In genomic region chr4:10694151-10694825, GRCh38 we compare ENCODE assay signal across 23 cellular contexts. TPM values are rescaled to one million over a fixed set of nuclear protein-coding genes. Genes with fewer than 3 reads are reported as not detected.
A peak's percentile ranks its signal among the peaks of the same experiment; 100 is the strongest.
DNase-seq lines count a peak whose midpoint lies in the region; ATAC-seq and TF ChIP-seq lines count a peak whose summit lies in the region.
"Had no signal": no experiment of that assay in that cellular context is flagged by ENCODE, and none has a peak within 500 bp of the region (broad histone marks: within the 10 kb centered on the region; RNA-seq: fewer than 3 reads in every experiment).

No MANE protein-coding gene starts in this region.

- TF ChIP-seq CTCF in PC-3 (conservative IDR thresholded peaks at IDR 0.05; ENCODE audit: low read depth, low read length), result no peak
- no peak for TF ChIP-seq CTCF in spleen (IDR thresholded peaks at IDR 0.05 in 8 of 11, conservative IDR thresholded peaks at IDR 0.05 in 3 of 11)

- TF ChIP-seq POLR2A in spleen (IDR thresholded peaks at IDR 0.05), result no peak

- H3K27ac ChIP-seq in PC-3 (ENCODE audit: low read length) (peak overlapping the region; percentile 90), spleen (no peak overlapping the region)
- H3K27ac ChIP-seq: upper lobe of right lung had no signal

- no TSS peak for BruUV-seq in PC-3 (replicated peaks; lab: Mats Ljungman, UMichigan)

- H4K20me1 ChIP-seq in PC-3 (ENCODE audit: low read length), result no peaks in the 10 kb centered on the region

- no peaks in the 10 kb centered on the region for H3F3A ChIP-seq in PC-3 (ENCODE audit: low read length, unreplicated experiment)

- no peaks in the 10 kb centered on the region for H3K36me3 Mint-ChIP-seq in activated CD4-positive, alpha-beta memory T cell treated with anti-CD3 and anti-CD28 coated beads for 36 hours

- H3K9me2 ChIP-seq in PC-3 (replicated peaks; ENCODE audit: low read length), result no peaks in the 10 kb centered on the region

- no peaks in the 10 kb centered on the region for H3K79me2 ChIP-seq in PC-3 (ENCODE audit: low read length)

- peak overlapping the region; percentile 33; the same call in 1 of the 2 replicates for H2AFZ ChIP-seq in PC-3 (ENCODE audit: low read length)

- H3K27me3 ChIP-seq in PC-3 (ENCODE audit: low read length) (no peaks in the 10 kb centered on the region), spleen (replicated peaks in 1 of 7) (no peaks in the 10 kb centered on the region)
- H3K27me3 ChIP-seq: upper lobe of right lung had no signal

- CTCF ChIA-PET in PC-3 (lab: Charles Lee), result no interaction called here
- CTCF ChIA-PET in activated CD4-positive, alpha-beta memory T cell treated with anti-CD3 and anti-CD28 coated beads for 36 hours (lab: Charles Lee), result no interaction called here

- 84 to 94% (median 87%) methylated on average over 6 of the region's 6 CpGs for WGBS in spleen, 5 donors

- peak overlapping the region; percentile 35; the same call in 1 of the 2 replicates for H3K9ac ChIP-seq in PC-3 (ENCODE audit: low read length)

- peak overlapping the region; percentile 57 for H3K4me2 ChIP-seq in PC-3 (ENCODE audit: low read length)

- no peak overlapping the region for H3K4me3 Mint-ChIP-seq in activated CD4-positive, alpha-beta memory T cell treated with anti-CD3 and anti-CD28 coated beads for 36 hours
- H3K4me3 Mint-ChIP-seq: activated CD4-positive, alpha-beta T cell treated with anti-CD3 and anti-CD28 coated beads, Interleukin-2, amount 10 ng/mL, durations not matched to agents 7 days and 5 days had no signal

- peak; percentile 1 for DNase-seq in NCI-H1105 treated with DMSO at 0.1 percent for 48 hours (lab: John Stamatoyannopoulos, UW)
- no peak for DNase-seq in NCI-H1105 (lab: John Stamatoyannopoulos, UW)
- DNase-seq in HT1080 (ENCODE audit: low read depth), result peak; percentile 39
- DNase-seq in PC-3, result peak; percentile 76
- peak; percentile 19 for DNase-seq in kidney tubule cell (ENCODE audit: low spot score)
- DNase-seq in spleen, result no peak
- DNase-seq in 8988T, result no peak
- DNase-seq in activated CD4-positive, alpha-beta memory T cell treated with anti-CD3 and anti-CD28 coated beads for 36 hours, result no peak
- DNase-seq: activated CD4-positive, alpha-beta T cell treated with anti-CD3 and anti-CD28 coated beads, Interleukin-2, amount 10 ng/mL, durations not matched to agents 7 days and 5 days; activated effector memory CD4-positive, alpha-beta T cell treated with Interleukin-2 at 50 U/mL for 16 hours; cortex of kidney; hippocampal formation; NCI-H524; occipital lobe; retina; SHP77 treated with DMSO at 0.1 percent for 48 hours; stimulated activated CD4-positive, alpha-beta T cell treated with anti-CD3 and anti-CD28 coated beads, Interleukin-12 subunit alpha, Interleukin-12 subunit beta, amount 100 ng/mL, for 4 hours; upper lobe of right lung had no signal

- H3K4me1 Mint-ChIP-seq in activated CD4-positive, alpha-beta memory T cell treated with anti-CD3 and anti-CD28 coated beads for 36 hours (ENCODE audit: low read depth), result no peaks in the 10 kb centered on the region

- POLR2A ChIA-PET in PC-3 (lab: Charles Lee; ENCODE audit: unreplicated experiment), result no interaction called here
- POLR2A ChIA-PET in activated CD4-positive, alpha-beta memory T cell treated with anti-CD3 and anti-CD28 coated beads for 36 hours (lab: Charles Lee), result no interaction called here

- ATAC-seq in PC-3, result peak; percentile 90
- ATAC-seq: HepG2, upper lobe of right lung had no signal

- H3K9me3 Mint-ChIP-seq in activated CD4-positive, alpha-beta memory T cell treated with anti-CD3 and anti-CD28 coated beads for 36 hours, result peaks cover 2% of the 10 kb centered on the region

- H3K4me3 ChIP-seq in PC-3 (ENCODE audit: low read length) (no peak overlapping the region), spleen (no peak overlapping the region)
- H3K4me3 ChIP-seq: lung, upper lobe of right lung had no signal

- no peaks in the 10 kb centered on the region for H3K9me3 ChIP-seq in PC-3 (ENCODE audit: low read length)
- H3K9me3 ChIP-seq in spleen, result peaks cover 0 to 3% (median 0%) of the 10 kb centered on the region in 8 donors
- H3K9me3 ChIP-seq: upper lobe of right lung had no signal

- H3K36me3 ChIP-seq in PC-3 (ENCODE audit: low read depth, low read length) (no peaks in the 10 kb centered on the region), spleen (no peaks in the 10 kb centered on the region)
- H3K36me3 ChIP-seq: upper lobe of right lung had no signal

- H3K27ac Mint-ChIP-seq in activated CD4-positive, alpha-beta memory T cell treated with anti-CD3 and anti-CD28 coated beads for 36 hours, result no peak overlapping the region
- H3K27ac Mint-ChIP-seq: activated CD4-positive, alpha-beta T cell treated with anti-CD3 and anti-CD28 coated beads, Interleukin-2, amount 10 ng/mL, durations not matched to agents 7 days and 5 days had no signal

- H3K27me3 Mint-ChIP-seq in activated CD4-positive, alpha-beta memory T cell treated with anti-CD3 and anti-CD28 coated beads for 36 hours, result no peaks in the 10 kb centered on the region
- H3K27me3 Mint-ChIP-seq: activated CD4-positive, alpha-beta T cell treated with anti-CD3 and anti-CD28 coated beads, Interleukin-2, amount 10 ng/mL, durations not matched to agents 7 days and 5 days had no signal

- intact Hi-C loops in PC-3 (cut with micrococcal nuclease), result loop anchor here (5.0 to 10.0 kb wide), 2 partner anchors 37 to 79 kb away; no protein-coding TSS in a partner anchor
- intact Hi-C loops in spleen (cut with DNase I; ENCODE audit: low total_unique reads), result no loop called here
- intact Hi-C loops in activated CD4-positive, alpha-beta memory T cell treated with anti-CD3 and anti-CD28 coated beads for 36 hours (cut with micrococcal nuclease), result no loop called here

- H3K4me1 ChIP-seq in PC-3 (ENCODE audit: insufficient read depth, low read length) (peaks cover 24% of the 10 kb centered on the region), spleen (peaks cover 0 to 15% (median 5%) of the 10 kb centered on the region in 6 donors)
- H3K4me1 ChIP-seq: upper lobe of right lung had no signal

RNA-seq across cellular contexts. Expression of gene CLNK, which starts 9.7 kb away (rescaled TPM):
- total RNA-seq in HT1080 (2014; rRNA removed; shearing (Covaris generic)), result not detected in 2 replicates
- polyA plus RNA-seq in HT1080 (2015; cell fraction: cytosol; rRNA removed), result not detected in 2 replicates
- not detected in 2 replicates for polyA plus RNA-seq in HT1080 (2015; cell fraction: nucleus; rRNA removed)
- total RNA-seq in PC-3 (2014; rRNA removed), result not detected in 2 replicates
- 1 to 10 TPM; 1.1 to 2.8 (median 1.8) TPM for total RNA-seq in spleen
- under 1 TPM; 0.39 to 0.57 (median 0.42) TPM for polyA plus RNA-seq in spleen
- not detected for total RNA-seq in activated CD4-positive, alpha-beta memory T cell treated with anti-CD3 and anti-CD28 coated beads for 36 hours
- total RNA-seq: A172; activated CD4-positive, alpha-beta T cell treated with anti-CD3 and anti-CD28 coated beads, Interleukin-2, amount 10 ng/mL, durations not matched to agents 7 days and 5 days; Daoy; HepG2; occipital lobe; T-helper 1 cell treated with Interleukin-12 subunit alpha and Interleukin-12 subunit beta and Interleukin-4 antibody, amounts not matched to agents 30 ng/mL and 1 ng/mL, for 36 hours had no signal
- polyA plus RNA-seq: HepG2 had no signal

Comparison
In these comparisons a context has a peak if more than half of its experiments do, and no peak if none do; other contexts are left out.
1. DNase-seq: peak in NCI-H1105 treated with DMSO at 0.1 percent for 48 hours (single experiment), HT1080 (single experiment), PC-3 (single experiment) and kidney tubule cell (single experiment); none in NCI-H1105 (single experiment), spleen (single experiment), 8988T (single experiment) and activated CD4-positive, alpha-beta memory T cell treated with anti-CD3 and anti-CD28 coated beads for 36 hours (single experiment).